In the genomic region with DNA sequence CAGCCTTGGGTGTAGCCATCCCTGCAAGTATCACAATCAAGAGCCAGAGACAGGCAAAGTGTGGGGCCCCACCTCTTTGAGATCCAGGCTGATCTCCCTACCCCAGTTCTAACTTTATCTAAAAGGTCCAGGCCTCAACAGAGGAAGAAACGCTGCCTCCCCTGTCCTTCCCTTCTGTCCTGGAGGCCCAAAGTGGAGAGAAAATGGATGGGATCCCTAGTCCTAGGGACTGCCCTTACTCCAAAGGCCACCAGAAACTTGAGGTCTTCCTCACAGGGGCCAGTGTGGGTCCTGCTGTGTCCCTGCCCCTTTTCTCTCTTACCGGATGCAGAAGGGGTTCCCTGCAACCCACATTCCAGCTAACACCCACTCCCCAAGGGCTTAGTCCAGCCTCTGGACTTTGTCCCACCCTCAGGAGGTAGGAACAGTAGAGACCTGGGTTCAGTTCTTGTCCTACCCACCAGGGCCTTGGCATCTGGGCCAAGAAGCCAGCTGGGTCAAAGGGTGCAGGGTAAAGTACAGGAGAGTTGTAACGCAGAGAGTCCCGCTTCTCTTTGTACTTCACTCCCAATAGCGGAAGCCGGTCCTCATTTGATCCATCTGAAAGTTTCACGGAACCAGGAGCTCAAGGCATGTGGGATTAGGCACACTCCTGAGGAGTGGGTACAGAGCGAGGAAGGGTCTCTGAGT, we compare ENCODE assay signal across 8 cellular contexts. TPM values are rescaled to one million over a fixed set of nuclear protein-coding genes. Genes with fewer than 3 reads are reported as not detected.
A peak's percentile ranks its signal among the peaks of the same experiment; 100 is the strongest.
DNase-seq lines count a peak whose midpoint lies in the region; ATAC-seq and TF ChIP-seq lines count a peak whose summit lies in the region.

No MANE protein-coding gene starts in this region.

- H3K36me3 ChIP-seq in HUES6 (ENCODE audit: control insufficient read depth, insufficient read depth, low read length) (peaks cover 11% of the 10 kb centered on the region), breast epithelium (no peaks in the 10 kb centered on the region), mucosa of descending colon (ENCODE audit: low read depth) (peaks cover 5% of the 10 kb centered on the region)

- CTCF ChIA-PET in AG04450 (lab: Charles Lee): no interaction called here

- peak; percentile 42 for ATAC-seq in mucosa of descending colon

- H3K4me3 ChIP-seq in AG04450 (ENCODE audit: low read depth, low read length) (peak overlapping the region; percentile 94), HUES6 (ENCODE audit: low read depth, low read length) (peak overlapping the region; percentile 94), breast epithelium (peak overlapping the region; percentile 87 to 98 (median 95)), mucosa of descending colon (no peak overlapping the region)

- H3K27ac ChIP-seq in AG04450 (ENCODE audit: low read depth, low read length) (peak overlapping the region; percentile 96), HUES6 (ENCODE audit: low read depth, low read length) (peak overlapping the region; percentile 81; the same call in 1 of the 2 replicates), breast epithelium (peak overlapping the region; percentile 100)

- intact Hi-C loops in breast epithelium (cut with DNase I; ENCODE audit: low total_unique reads): no loop called here
- intact Hi-C loops in mucosa of descending colon (cut with DNase I, micrococcal nuclease): no loop called here

- TF ChIP-seq CTCF in AG04450 (IDR thresholded peaks at IDR 0.05; ENCODE audit: low read depth, low read length) (no peak), breast epithelium (IDR thresholded peaks at IDR 0.05) (no peak), mucosa of descending colon (IDR thresholded peaks at IDR 0.05) (no peak)

- H3K27me3 ChIP-seq in AG04450 (ENCODE audit: control insufficient read depth, insufficient read depth, low read length) (no peaks in the 10 kb centered on the region), HUES6 (ENCODE audit: control insufficient read depth, insufficient read depth, low read length) (no peaks in the 10 kb centered on the region), breast epithelium (no peaks in the 10 kb centered on the region)

- H3K4me1 ChIP-seq in HUES6 (ENCODE audit: control insufficient read depth, insufficient read depth, low read length) (peaks cover 58% of the 10 kb centered on the region), breast epithelium (peaks cover 8 to 38% of the 10 kb centered on the region in 2 donors), mucosa of descending colon (ENCODE audit: low read depth) (peaks cover 52% of the 10 kb centered on the region)

- H3K9me3 ChIP-seq in AG04450 (ENCODE audit: control insufficient read depth, insufficient read depth, low read length): peaks cover 5% of the 10 kb centered on the region; the same call in 1 of the 2 replicates
- H3K9me3 ChIP-seq in HUES6 (ENCODE audit: control insufficient read depth, insufficient read depth, low read depth, low read length): no peaks in the 10 kb centered on the region
- H3K9me3 ChIP-seq in breast epithelium: no peaks in the 10 kb centered on the region
- H3K9me3 ChIP-seq in mucosa of descending colon: no peaks in the 10 kb centered on the region

- POLR2A ChIA-PET in AG04450 (lab: Yijun Ruan, JAX): no interaction called here

- DNase-seq in AG04450 (ENCODE audit: low read depth, low spot score): no peak
- no peak for DNase-seq in breast epithelium (ENCODE audit: low spot score in 2 of 2)
- DNase-seq in mucosa of descending colon: peak; percentile 65 to 81 (median 74)
- DNase-seq in stimulated activated CD8-positive, alpha-beta memory T cell treated with anti-CD3 and anti-CD28 coated beads, Interleukin-4, amount 100 ng/mL, for 48 hours: no peak
- DNase-seq in NCI-H2081 (lab: John Stamatoyannopoulos, UW): no peak
- no peak for DNase-seq in NCI-H2107 treated with DMSO at 0.1 percent for 48 hours (lab: John Stamatoyannopoulos, UW; ENCODE audit: unreplicated experiment)
- DNase-seq in stimulated activated CD4-positive, alpha-beta T cell treated with anti-CD3 and anti-CD28 coated beads, Interleukin-12 subunit alpha, Interleukin-12 subunit beta, amount 100 ng/mL, for 4 hours: no peak

- no peak for TF ChIP-seq POLR2A in breast epithelium (IDR thresholded peaks at IDR 0.05)

- peak overlapping the region; percentile 97 for H3K9ac ChIP-seq in HUES6 (ENCODE audit: low read length)

RNA-seq across cellular contexts. Expression of a gene that starts 1.9 kb away (rescaled TPM):
- 155 TPM in 2 replicates for polyA plus RNA-seq in AG04450 (2011; rRNA removed)
- polyA minus RNA-seq in AG04450 (2011; rRNA and poly(A)+ RNA removed): 101 and 105 TPM in 2 replicates
- 100 to 1,000 TPM; 133 to 178 (median 173) TPM for total RNA-seq in breast epithelium
- total RNA-seq in mucosa of descending colon: 100 to 1,000 TPM; 196 to 264 (median 221) TPM

RNA-seq across cellular contexts. Expression of a gene that starts 8.7 kb away (rescaled TPM):
- polyA plus RNA-seq in AG04450 (2011; rRNA removed): 65.5 and 80.4 TPM in 2 replicates
- 23.8 and 25.0 TPM in 2 replicates for polyA minus RNA-seq in AG04450 (2011; rRNA and poly(A)+ RNA removed)
- total RNA-seq in breast epithelium: 10 to 100 TPM; 36.6 to 63.9 (median 63.8) TPM
- 10 to 100 TPM; 50.1 to 61.7 (median 57.6) TPM for total RNA-seq in mucosa of descending colon

RNA-seq across cellular contexts. Expression of a gene that starts 17.8 kb away (rescaled TPM):
- polyA plus RNA-seq in AG04450 (2011; rRNA removed): 51.1 and 58.6 TPM in 2 replicates
- 84.3 and 120 TPM in 2 replicates for polyA minus RNA-seq in AG04450 (2011; rRNA and poly(A)+ RNA removed)
- total RNA-seq in breast epithelium: 10 to 100 TPM; 21.6 to 35.9 (median 24.9) TPM
- total RNA-seq in mucosa of descending colon: 10 to 100 TPM; 55.0 to 66.1 (median 59.2) TPM

RNA-seq across cellular contexts. Expression of a gene that starts 21.0 kb away (rescaled TPM):
- 25.6 and 29.1 TPM in 2 replicates for polyA plus RNA-seq in AG04450 (2011; rRNA removed)
- 25.6 TPM in 2 replicates for polyA minus RNA-seq in AG04450 (2011; rRNA and poly(A)+ RNA removed)
- total RNA-seq in breast epithelium (10 to 100 TPM; 13.6 to 25.2 (median 21.0) TPM), mucosa of descending colon (10 to 100 TPM; 27.8 to 33.0 (median 31.0) TPM)

RNA-seq across cellular contexts. Expression of a gene that starts 21.3 kb away (rescaled TPM):
- polyA plus RNA-seq in AG04450 (2011; rRNA removed): 7.9 and 8.3 TPM in 2 replicates
- polyA minus RNA-seq in AG04450 (2011; rRNA and poly(A)+ RNA removed): 6.0 and 7.1 TPM in 2 replicates
- total RNA-seq in breast epithelium (10 to 100 TPM; 15.5 to 41.3 (median 30.2) TPM), mucosa of descending colon (10 to 100 TPM; 35.1 to 58.6 (median 44.4) TPM)

Comparison
In these comparisons a context has a peak if more than half of its experiments do, and no peak if none do; other contexts are left out.
1. DNase-seq: peak in mucosa of descending colon (3 of 3); none in AG04450 (single experiment), breast epithelium (0 of 2), stimulated activated CD8-positive, alpha-beta memory T cell treated with anti-CD3 and anti-CD28 coated beads, Interleukin-4, amount 100 ng/mL, for 48 hours (single experiment), NCI-H2081 (0 of 2), NCI-H2107 treated with DMSO at 0.1 percent for 48 hours (single experiment) and stimulated activated CD4-positive, alpha-beta T cell treated with anti-CD3 and anti-CD28 coated beads, Interleukin-12 subunit alpha, Interleukin-12 subunit beta, amount 100 ng/mL, for 4 hours (single experiment).
2. Peak in every context shown above with its lines, with median percentiles within 50 percentile points of each other: H3K27ac ChIP-seq.